Comparison of ENCODE assay signal across 8 cellular contexts in the genomic region with DNA sequence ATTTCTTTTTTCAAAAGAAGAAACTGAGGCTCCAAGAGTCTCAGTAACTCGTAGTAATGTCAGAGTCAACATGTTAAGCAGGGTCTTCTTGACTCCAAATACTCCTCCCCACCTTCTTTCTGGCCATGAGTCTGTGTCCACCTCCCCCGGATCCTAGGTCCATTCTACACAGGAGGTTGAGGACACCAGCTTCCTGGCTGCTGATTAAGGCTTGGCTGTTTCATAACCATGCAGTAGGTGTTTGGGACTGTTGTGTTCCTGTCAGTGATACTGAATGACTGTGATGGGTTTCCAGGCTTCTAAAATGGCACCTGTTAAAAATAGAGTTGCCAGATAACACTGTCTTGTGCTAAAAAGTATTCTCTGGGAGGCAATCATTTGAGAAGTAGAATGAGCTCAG. TPM values are rescaled to one million over a fixed set of nuclear protein-coding genes. Genes with fewer than 3 reads are reported as not detected.
"Had no signal": no experiment of that assay in that cellular context is flagged by ENCODE, and none has a peak within 500 bp of the region (broad histone marks: within the 10 kb centered on the region; RNA-seq: fewer than 3 reads in every experiment).

No MANE protein-coding gene starts in this region.

- DNase-seq: activated CD4-positive, alpha-beta memory T cell treated with anti-CD3 and anti-CD28 coated beads for 36 hours; activated naive CD8-positive, alpha-beta T cell treated with anti-CD3 and anti-CD28 coated beads, Interleukin-2, amount 10 ng/mL, durations not matched to agents 7 days and 5 days; activated T-cell treated with anti-CD3 and anti-CD28 coated beads, Interleukin-2, amount 50 U/mL, for 48 hours; aorta; erythroblast; stimulated activated CD4-positive, alpha-beta T cell treated with anti-CD3 and anti-CD28 coated beads, Interleukin-2, amount 100 ng/mL, for 48 hours; stimulated activated naive CD8-positive, alpha-beta T cell treated with anti-CD3 and anti-CD28 coated beads, Interleukin-15, Interleukin-2, amounts not matched to agents 100 U/mL and 50 U/mL, for 24 hours; T-helper 9 cell had no signal

- ATAC-seq: stimulated activated naive CD8-positive, alpha-beta T cell treated with anti-CD3 and anti-CD28 coated beads, Interleukin-15, Interleukin-2, amounts not matched to agents 100 U/mL and 50 U/mL, for 24 hours had no signal

RNA-seq across cellular contexts. Expression of a gene that starts 18.2 kb away (rescaled TPM):
- total RNA-seq: activated naive CD8-positive, alpha-beta T cell treated with anti-CD3 and anti-CD28 coated beads, Interleukin-2, amount 10 ng/mL, durations not matched to agents 7 days and 5 days had no signal
